In genomic region chr10:59905066-59905734, GRCh38 we compare ENCODE assay signal across 8 cellular contexts. TPM values are rescaled to one million over a fixed set of nuclear protein-coding genes. Genes with fewer than 3 reads are reported as not detected.
DNase-seq lines count a peak whose midpoint lies in the region; ATAC-seq and TF ChIP-seq lines count a peak whose summit lies in the region.

No MANE protein-coding gene starts in this region.

- H3K4me1 Mint-ChIP-seq in CD4-positive, CD25-positive, alpha-beta regulatory T cell = peaks cover 53 to 72% (median 62%) of the 10 kb centered on the region in 4 donors
- peaks cover 49% of the 10 kb centered on the region for H3K4me1 Mint-ChIP-seq in memory B cell
- peaks cover 79% of the 10 kb centered on the region for H3K4me1 Mint-ChIP-seq in stimulated activated naive CD8-positive, alpha-beta T cell treated with anti-CD3 and anti-CD28 coated beads, Interleukin-15, amount 100 ng/mL, for 72 hours

- H3K9me3 Mint-ChIP-seq in CD4-positive, CD25-positive, alpha-beta regulatory T cell = no peaks in the 10 kb centered on the region
- no peaks in the 10 kb centered on the region for H3K9me3 Mint-ChIP-seq in memory B cell
- H3K9me3 Mint-ChIP-seq in stimulated activated naive CD8-positive, alpha-beta T cell treated with anti-CD3 and anti-CD28 coated beads, Interleukin-15, amount 100 ng/mL, for 72 hours = no peaks in the 10 kb centered on the region

- H3K4me3 Mint-ChIP-seq in CD4-positive, CD25-positive, alpha-beta regulatory T cell = peak overlapping the region; percentile 93 to 98 (median 96)
- H3K4me3 Mint-ChIP-seq in memory B cell = peak overlapping the region; percentile 93
- peak overlapping the region; percentile 91 to 95 for H3K4me3 Mint-ChIP-seq in stimulated activated naive CD8-positive, alpha-beta T cell treated with anti-CD3 and anti-CD28 coated beads, Interleukin-15, amount 100 ng/mL, for 72 hours

- H4K20me1 ChIP-seq in SU-DHL-6 (ENCODE audit: low read depth, low read length) = peaks cover 3% of the 10 kb centered on the region; the same call in 1 of the 2 replicates

- H3K9ac ChIP-seq in SU-DHL-6 (ENCODE audit: low read length) = peak overlapping the region; percentile 85

- ATAC-seq in CD4-positive, CD25-positive, alpha-beta regulatory T cell (ENCODE audit: low read depth in 2 of 2) = no peak
- ATAC-seq in GM19025 (IDR thresholded peaks at IDR 0.05; ENCODE audit: low read depth, unreplicated experiment) (peak; percentile 43), HG03103 (IDR thresholded peaks at IDR 0.05; ENCODE audit: low read depth, unreplicated experiment) (peak; percentile 46), memory B cell (ENCODE audit: low read depth) (peak; percentile 29)
- peak; percentile 75 for ATAC-seq in stimulated activated naive CD8-positive, alpha-beta T cell treated with anti-CD3 and anti-CD28 coated beads, Interleukin-15, amount 100 ng/mL, for 72 hours

- H3K9me3 ChIP-seq in CD4-positive, CD25-positive, alpha-beta regulatory T cell (ENCODE audit: control insufficient read depth in 2 of 2, low read length in 2 of 2) = no peaks in the 10 kb centered on the region
- H3K9me3 ChIP-seq in SU-DHL-6 (ENCODE audit: insufficient read depth, low read length) = no peaks in the 10 kb centered on the region

- no peak for TF ChIP-seq CTCF in SU-DHL-6 (IDR thresholded peaks at IDR 0.05; ENCODE audit: insufficient read depth, low read length, poor library complexity, severe bottlenecking)

- peaks cover 13% of the 10 kb centered on the region for H3F3A ChIP-seq in SU-DHL-6 (ENCODE audit: insufficient read depth)

- no peaks in the 10 kb centered on the region for H3K9me2 ChIP-seq in SU-DHL-6 (replicated peaks; ENCODE audit: insufficient read depth, low read length)

- peak overlapping the region; percentile 72 for H3K4me3 ChIP-seq in CD4-positive, CD25-positive, alpha-beta regulatory T cell (ENCODE audit: low read depth, low read length)
- H3K4me3 ChIP-seq in SU-DHL-6 (ENCODE audit: insufficient read depth, low read length, poor library complexity, severe bottlenecking) = peak overlapping the region; percentile 97

- H3K27ac ChIP-seq in CD4-positive, CD25-positive, alpha-beta regulatory T cell (ENCODE audit: insufficient read depth, low read length, poor library complexity, severe bottlenecking) = peak overlapping the region; percentile 83
- H3K27ac ChIP-seq in SU-DHL-6 (ENCODE audit: low read depth, low read length) = peak overlapping the region; percentile 87

- peaks cover 53% of the 10 kb centered on the region for H3K4me1 ChIP-seq in CD4-positive, CD25-positive, alpha-beta regulatory T cell (ENCODE audit: control insufficient read depth, insufficient read depth, low read length, poor library complexity, severe bottlenecking)

- peaks cover 61% of the 10 kb centered on the region for H3K79me2 ChIP-seq in SU-DHL-6 (ENCODE audit: insufficient read depth, low read length)

- peaks cover 8% of the 10 kb centered on the region for H3K36me3 ChIP-seq in CD4-positive, CD25-positive, alpha-beta regulatory T cell (ENCODE audit: control insufficient read depth, insufficient read depth, low read length)
- no peaks in the 10 kb centered on the region for H3K36me3 ChIP-seq in SU-DHL-6 (ENCODE audit: low read length)

- H3K27me3 ChIP-seq in CD4-positive, CD25-positive, alpha-beta regulatory T cell (ENCODE audit: control insufficient read depth, insufficient read depth, low read length) = no peaks in the 10 kb centered on the region
- H3K27me3 ChIP-seq in SU-DHL-6 (ENCODE audit: low read length) = no peaks in the 10 kb centered on the region

- peak overlapping the region; percentile 88 to 89 (median 89) for H3K27ac Mint-ChIP-seq in CD4-positive, CD25-positive, alpha-beta regulatory T cell
- peak overlapping the region; percentile 83 for H3K27ac Mint-ChIP-seq in memory B cell
- H3K27ac Mint-ChIP-seq in stimulated activated naive CD8-positive, alpha-beta T cell treated with anti-CD3 and anti-CD28 coated beads, Interleukin-15, amount 100 ng/mL, for 72 hours = peak overlapping the region; percentile 97 to 98

- peaks cover 1% of the 10 kb centered on the region for H3K36me3 Mint-ChIP-seq in CD4-positive, CD25-positive, alpha-beta regulatory T cell
- peaks cover 8% of the 10 kb centered on the region for H3K36me3 Mint-ChIP-seq in memory B cell

- H3K27me3 Mint-ChIP-seq in CD4-positive, CD25-positive, alpha-beta regulatory T cell = no peaks in the 10 kb centered on the region
- H3K27me3 Mint-ChIP-seq in memory B cell = no peaks in the 10 kb centered on the region
- no peaks in the 10 kb centered on the region for H3K27me3 Mint-ChIP-seq in stimulated activated naive CD8-positive, alpha-beta T cell treated with anti-CD3 and anti-CD28 coated beads, Interleukin-15, amount 100 ng/mL, for 72 hours

- H3K4me2 ChIP-seq in SU-DHL-6 (ENCODE audit: low read depth, low read length, poor library complexity, severe bottlenecking) = peak overlapping the region; percentile 94

- DNase-seq in CD4-positive, CD25-positive, alpha-beta regulatory T cell = peak in 2 of 3 donors; percentile 29 to 55
- peak; percentile 9 to 49 for DNase-seq in dermis microvascular lymphatic vessel endothelial cell (ENCODE audit: low read depth in 2 of 2)
- peak; percentile 19 to 31 for DNase-seq in memory B cell (ENCODE audit: low spot score in 2 of 2)
- DNase-seq in stimulated activated naive CD8-positive, alpha-beta T cell treated with anti-CD3 and anti-CD28 coated beads, Interleukin-15, amount 100 ng/mL, for 72 hours = peak; percentile 64 to 74
- DNase-seq in NCI-H1694 treated with DMSO at 0.1 percent for 48 hours (lab: John Stamatoyannopoulos, UW) = no peak

- no peak overlapping the region for H2AFZ ChIP-seq in SU-DHL-6 (ENCODE audit: low read depth, low read length, severe bottlenecking)

RNA-seq across cellular contexts. Expression of gene CCDC6, which starts 1.2 kb away (rescaled TPM):
- total RNA-seq in CD4-positive, CD25-positive, alpha-beta regulatory T cell = 24.8 TPM
- 1 to 10 TPM; 4.4 to 5.1 (median 4.8) TPM for polyA plus RNA-seq in CD4-positive, CD25-positive, alpha-beta regulatory T cell
- 16.4 and 17.6 TPM in 2 replicates for total RNA-seq in dermis microvascular lymphatic vessel endothelial cell

Comparison
In these comparisons a context has a peak if more than half of its experiments do, and no peak if none do; other contexts are left out.
1. ATAC-seq: peak in GM19025 (single experiment), HG03103 (single experiment), memory B cell (single experiment) and stimulated activated naive CD8-positive, alpha-beta T cell treated with anti-CD3 and anti-CD28 coated beads, Interleukin-15, amount 100 ng/mL, for 72 hours (single experiment); none in CD4-positive, CD25-positive, alpha-beta regulatory T cell (0 of 2).
2. Peak in every context shown above with its lines, with median percentiles within 50 percentile points of each other: H3K27ac Mint-ChIP-seq and H3K4me3 Mint-ChIP-seq.